In the genomic region with DNA sequence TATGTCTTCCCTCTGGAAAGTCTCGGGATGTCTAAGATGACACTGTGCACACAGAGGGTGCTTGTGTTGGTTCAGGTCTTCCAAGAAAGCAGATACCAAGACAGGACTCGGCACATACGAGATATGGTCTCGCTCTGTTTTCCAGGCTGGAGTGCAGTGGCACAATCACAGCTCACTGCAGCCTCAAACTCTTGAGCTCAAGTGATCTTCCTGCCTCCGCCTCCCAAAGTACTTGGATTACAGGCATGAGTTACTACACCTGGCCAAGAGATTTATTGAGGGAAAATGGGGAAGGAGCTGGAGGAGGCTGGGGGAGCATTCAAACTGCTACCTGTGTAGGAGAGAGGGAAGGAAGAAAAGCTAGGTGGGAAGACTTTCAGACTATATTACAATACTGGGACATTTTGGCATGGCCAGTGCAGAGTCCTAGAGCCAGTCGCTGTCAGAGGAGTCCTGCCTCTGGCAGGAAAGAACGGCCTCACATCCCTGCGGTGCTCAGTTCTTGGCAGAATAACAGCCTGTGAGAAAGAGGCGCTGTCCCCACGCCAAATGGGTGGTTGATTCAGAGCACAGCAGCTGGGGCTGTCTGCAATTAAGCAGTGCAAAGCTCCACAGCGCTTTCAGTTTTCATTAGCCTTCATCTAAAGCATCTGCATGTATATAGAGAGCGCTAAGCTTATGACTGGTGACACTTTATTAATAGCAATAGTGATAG, we compare ENCODE assay signal across 8 cellular contexts. TPM values are rescaled to one million over a fixed set of nuclear protein-coding genes. Genes with fewer than 3 reads are reported as not detected.
DNase-seq lines count a peak whose midpoint lies in the region; FAIRE-seq and TF ChIP-seq lines count a peak whose summit lies in the region.

No MANE protein-coding gene starts in this region.

- no peak overlapping the region for H2AFZ ChIP-seq in hepatocyte

- H3K9ac ChIP-seq in rectal smooth muscle tissue (ENCODE audit: low read length): no peak overlapping the region

- H3K4me1 ChIP-seq in rectal smooth muscle tissue (ENCODE audit: control insufficient read depth, insufficient read depth, low read length): peaks cover 5% of the 10 kb centered on the region
- H3K4me1 ChIP-seq in hepatocyte (ENCODE audit: insufficient read depth): no peaks in the 10 kb centered on the region

- WGBS in hepatocyte (ENCODE audit: low lambda C conversion rate, missing lambda C conversion rate): 77% methylated on average over 12 of the region's 12 CpGs

- H3K4me3 ChIP-seq in rectal smooth muscle tissue (ENCODE audit: low read length): peak overlapping the region; percentile 4
- no peak overlapping the region for H3K4me3 ChIP-seq in hepatocyte

- no peak for TF ChIP-seq CTCF in hepatocyte (IDR thresholded peaks at IDR 0.05; ENCODE audit: poor library complexity)

- H4K20me1 ChIP-seq in hepatocyte (ENCODE audit: insufficient read depth, poor library complexity, severe bottlenecking): no peaks in the 10 kb centered on the region

- no peaks in the 10 kb centered on the region for H3K79me2 ChIP-seq in hepatocyte

- no peaks in the 10 kb centered on the region for H3K9me2 ChIP-seq in hepatocyte (replicated peaks; ENCODE audit: insufficient read depth)

- no peak for FAIRE-seq in frontal cortex (lab: Jason Lieb, UNC)

- in situ Hi-C loops in G401 (cut with HindIII; ENCODE audit: low sequenced_read_pairs): no loop called here

- no peaks in the 10 kb centered on the region for H3K27me3 ChIP-seq in rectal smooth muscle tissue (ENCODE audit: control insufficient read depth, insufficient read depth, low read length)
- H3K27me3 ChIP-seq in hepatocyte: no peaks in the 10 kb centered on the region

- H3K9me3 ChIP-seq in hepatocyte (ENCODE audit: low read depth): no peaks in the 10 kb centered on the region

- peak; percentile 17 for DNase-seq in G401 (ENCODE audit: low spot score)
- peak; percentile 90 for DNase-seq in NCI-H69 (lab: John Stamatoyannopoulos, UW)
- DNase-seq in frontal cortex (ENCODE audit: low spot score in 2 of 2): peak; percentile 24 to 43
- DNase-seq in GM19238 (ENCODE audit: insufficient read length, low spot score): no peak
- DNase-seq in DMS114 treated with DMSO at 0.1 percent for 48 hours (lab: John Stamatoyannopoulos, UW; ENCODE audit: unreplicated experiment): no peak
- no peak for DNase-seq in hepatocyte (ENCODE audit: low spot score)
- DNase-seq in DMS53 (lab: John Stamatoyannopoulos, UW): no peak

- H3K4me2 ChIP-seq in hepatocyte: no peak overlapping the region

- no peaks in the 10 kb centered on the region for H3K36me3 ChIP-seq in rectal smooth muscle tissue (ENCODE audit: control insufficient read depth, insufficient read depth, low read length)
- no peaks in the 10 kb centered on the region for H3K36me3 ChIP-seq in hepatocyte (replicated peaks; ENCODE audit: insufficient read depth, low read depth)

- H3K27ac ChIP-seq in rectal smooth muscle tissue (ENCODE audit: low read depth, low read length): no peak overlapping the region
- H3K27ac ChIP-seq in hepatocyte: no peak overlapping the region

RNA-seq across cellular contexts. Expression of gene SLC17A8, which starts 18.3 kb away (rescaled TPM):
- total RNA-seq in G401 (2014; rRNA removed; shearing (Covaris generic)): 0.80 TPM in 1 of 2 replicates, not detected in the other
- 11.0 TPM for total RNA-seq in frontal cortex
- 0.10 and 0.40 TPM in 2 replicates for total RNA-seq in hepatocyte
- polyA plus RNA-seq in hepatocyte: not detected in 2 replicates

Comparison
In these comparisons a context has a peak if more than half of its experiments do, and no peak if none do; other contexts are left out.
1. DNase-seq: peak in G401 (single experiment), NCI-H69 (single experiment) and frontal cortex (2 of 2); none in GM19238 (single experiment), DMS114 treated with DMSO at 0.1 percent for 48 hours (single experiment), hepatocyte (single experiment) and DMS53 (single experiment).